ENCODE assay signal across 1 cellular context in the genomic region with DNA sequence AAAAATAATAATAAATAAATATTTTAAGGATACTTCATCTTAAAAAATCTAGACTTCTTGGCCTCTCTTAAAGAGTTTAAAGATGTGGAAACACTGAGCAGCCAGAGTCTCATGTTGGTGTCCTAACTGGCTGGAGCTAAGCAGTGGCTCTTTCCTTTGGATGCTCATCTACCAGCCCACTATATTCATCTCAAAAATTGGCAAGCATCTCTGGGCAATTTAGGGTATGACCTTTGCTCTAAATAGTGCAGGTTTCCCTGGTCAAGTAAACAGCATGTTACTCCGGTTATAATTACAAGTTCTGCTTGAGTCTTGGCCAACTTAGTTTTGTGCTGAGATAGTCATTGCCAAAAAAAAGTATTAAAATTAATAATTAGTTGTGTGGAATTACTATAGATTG.
TF ChIP-seq lines count a peak whose summit lies in the region.

No MANE protein-coding gene starts in this region.

TF ChIP-seq in IMR-90, 13 proteins besides CTCF, POLR2A, EP300 and RAD21 (continued from another document):
- TF ChIP-seq, protein P1, sequence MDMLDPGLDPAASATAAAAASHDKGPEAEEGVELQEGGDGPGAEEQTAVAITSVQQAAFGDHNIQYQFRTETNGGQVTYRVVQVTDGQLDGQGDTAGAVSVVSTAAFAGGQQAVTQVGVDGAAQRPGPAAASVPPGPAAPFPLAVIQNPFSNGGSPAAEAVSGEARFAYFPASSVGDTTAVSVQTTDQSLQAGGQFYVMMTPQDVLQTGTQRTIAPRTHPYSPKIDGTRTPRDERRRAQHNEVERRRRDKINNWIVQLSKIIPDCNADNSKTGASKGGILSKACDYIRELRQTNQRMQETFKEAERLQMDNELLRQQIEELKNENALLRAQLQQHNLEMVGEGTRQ (IDR thresholded peaks at IDR 0.05; ENCODE audit: low read depth, low read length), result no peak
- TF ChIP-seq MAZ (IDR thresholded peaks at IDR 0.05; ENCODE audit: borderline replicate concordance, low read depth, low read length) (no peak), CHD1 (IDR thresholded peaks at IDR 0.05; ENCODE audit: low read depth, low read length) (no peak), FOS (IDR thresholded peaks at IDR 0.05; ENCODE audit: low read depth, low read length) (no peak), NFE2L2 (IDR thresholded peaks at IDR 0.05; ENCODE audit: low read depth, low read length) (no peak), SMC3 (IDR thresholded peaks at IDR 0.05; ENCODE audit: low read depth, low read length) (no peak), MAFK (IDR thresholded peaks at IDR 0.05; ENCODE audit: low read depth, low read length) (no peak)
- TF ChIP-seq, protein P2, sequence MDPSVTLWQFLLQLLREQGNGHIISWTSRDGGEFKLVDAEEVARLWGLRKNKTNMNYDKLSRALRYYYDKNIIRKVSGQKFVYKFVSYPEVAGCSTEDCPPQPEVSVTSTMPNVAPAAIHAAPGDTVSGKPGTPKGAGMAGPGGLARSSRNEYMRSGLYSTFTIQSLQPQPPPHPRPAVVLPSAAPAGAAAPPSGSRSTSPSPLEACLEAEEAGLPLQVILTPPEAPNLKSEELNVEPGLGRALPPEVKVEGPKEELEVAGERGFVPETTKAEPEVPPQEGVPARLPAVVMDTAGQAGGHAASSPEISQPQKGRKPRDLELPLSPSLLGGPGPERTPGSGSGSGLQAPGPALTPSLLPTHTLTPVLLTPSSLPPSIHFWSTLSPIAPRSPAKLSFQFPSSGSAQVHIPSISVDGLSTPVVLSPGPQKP (IDR thresholded peaks at IDR 0.05; ENCODE audit: borderline replicate concordance, low read depth, low read length), result no peak
